1 cellular context compared by ENCODE assay signal in genomic region chr12:92158711-92159534, GRCh38.
TF ChIP-seq lines count a peak whose summit lies in the region.

No MANE protein-coding gene starts in this region.

TF ChIP-seq in GM23338, 12 proteins besides CTCF, POLR2A, EP300 and RAD21 (continued from another document):
- no peak for TF ChIP-seq REST (IDR thresholded peaks at IDR 0.05; ENCODE audit: unreplicated experiment)
